In the genomic region with DNA sequence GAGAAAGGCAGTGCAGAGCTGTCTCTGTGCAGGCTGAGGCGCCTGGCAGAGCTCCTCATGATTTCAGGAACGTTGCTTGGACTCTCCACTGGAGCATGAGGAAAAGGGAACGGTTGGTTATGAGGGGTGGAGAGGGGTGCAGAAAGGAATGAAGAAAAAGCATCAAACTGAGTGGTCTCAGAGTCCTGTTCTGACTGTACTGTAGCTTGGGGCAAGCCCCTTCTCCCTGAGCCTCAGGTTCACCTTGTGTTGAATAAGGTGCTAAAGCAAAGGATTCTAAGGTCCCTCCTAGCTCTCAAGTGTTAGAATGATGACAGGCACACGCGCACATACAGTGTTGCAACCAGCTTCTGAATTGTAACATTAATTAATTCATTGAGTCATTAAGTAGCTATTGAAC, we compare ENCODE assay signal across 1 cellular context.
TF ChIP-seq lines count a peak whose summit lies in the region.

No MANE protein-coding gene starts in this region.

TF ChIP-seq in H1, 55 proteins besides CTCF, POLR2A, EP300 and RAD21 (continued from another document):
- TF ChIP-seq, protein P1, sequence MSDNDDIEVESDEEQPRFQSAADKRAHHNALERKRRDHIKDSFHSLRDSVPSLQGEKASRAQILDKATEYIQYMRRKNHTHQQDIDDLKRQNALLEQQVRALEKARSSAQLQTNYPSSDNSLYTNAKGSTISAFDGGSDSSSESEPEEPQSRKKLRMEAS (IDR thresholded peaks at IDR 0.05) = no peak
- TF ChIP-seq ATF3 (IDR thresholded peaks at IDR 0.05; ENCODE audit: insufficient read depth, low read depth, low read length) (no peak), ASH2L (IDR thresholded peaks at IDR 0.05; ENCODE audit: low read length) (no peak), GABPA (IDR thresholded peaks at IDR 0.05; ENCODE audit: borderline replicate concordance, insufficient read depth, low read length) (no peak), SUZ12 (IDR thresholded peaks at IDR 0.05; ENCODE audit: low read length) (no peak), BRCA1 (IDR thresholded peaks at IDR 0.05; ENCODE audit: low read depth, low read length) (no peak), CHD1 (IDR thresholded peaks at IDR 0.05; ENCODE audit: low read depth, low read length) (no peak)
